16 cellular contexts compared by ENCODE assay signal in the genomic region with DNA sequence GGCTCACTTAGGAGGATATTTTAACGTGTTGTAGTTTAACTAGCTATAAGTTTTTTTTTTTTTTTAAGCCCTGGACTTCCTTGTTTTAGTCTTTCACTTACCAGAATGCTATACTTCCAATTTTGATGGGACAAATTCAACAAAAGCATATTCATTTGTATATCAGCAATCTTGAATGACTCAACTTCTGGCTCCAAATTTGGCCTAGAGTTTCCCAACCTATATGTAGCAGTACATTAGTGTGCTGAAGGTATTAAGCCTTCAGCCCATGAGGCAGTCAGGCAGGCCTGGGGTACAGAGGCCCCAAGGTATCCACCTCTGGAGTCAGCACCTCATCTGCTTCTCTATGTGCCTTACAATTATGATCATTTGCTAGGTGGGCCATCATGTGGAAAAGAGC. TPM values are rescaled to one million over a fixed set of nuclear protein-coding genes. Genes with fewer than 3 reads are reported as not detected.
A peak's percentile ranks its signal among the peaks of the same experiment; 100 is the strongest.
DNase-seq lines count a peak whose midpoint lies in the region; ATAC-seq and TF ChIP-seq lines count a peak whose summit lies in the region.
"Had no signal": no experiment of that assay in that cellular context is flagged by ENCODE, and none has a peak within 500 bp of the region (broad histone marks: within the 10 kb centered on the region; RNA-seq: fewer than 3 reads in every experiment).

No MANE protein-coding gene starts in this region.

- peaks cover 0 to 2% (median 0%) of the 10 kb centered on the region in 8 donors for H3K9me3 Mint-ChIP-seq in CD4-positive, alpha-beta memory T cell
- peaks cover 1% of the 10 kb centered on the region for H3K9me3 Mint-ChIP-seq in glutamatergic neuron (ENCODE audit: unreplicated experiment)
- H3K9me3 Mint-ChIP-seq: mesothelial cell of epicardium had no signal

- no peaks in the 10 kb centered on the region for H3K9me3 ChIP-seq in A673 (ENCODE audit: low read depth, low read length, poor library complexity, severe bottlenecking)
- H3K9me3 ChIP-seq in CD4-positive, alpha-beta memory T cell (ENCODE audit: control insufficient read depth in 1 of 2, low read length in 2 of 2): no peaks in the 10 kb centered on the region
- no peaks in the 10 kb centered on the region for H3K9me3 ChIP-seq in breast epithelium
- no peaks in the 10 kb centered on the region for H3K9me3 ChIP-seq in muscle layer of duodenum (ENCODE audit: control insufficient read depth in 1 of 2, low read length in 2 of 2)
- H3K9me3 ChIP-seq: BLaER1 treated with 17β-estradiol and CSF1 and Interleukin-3, amounts not matched to agents 10 nM and 100 nM had no signal

- peak overlapping the region; percentile 68 for H3K27ac ChIP-seq in A673 (ENCODE audit: low read depth, low read length, poor library complexity, severe bottlenecking)
- H3K27ac ChIP-seq in CD4-positive, alpha-beta memory T cell (ENCODE audit: low read depth, low read length): no peak overlapping the region
- peak overlapping the region; percentile 30 to 38 for H3K27ac ChIP-seq in breast epithelium
- H3K27ac ChIP-seq in muscle layer of duodenum (ENCODE audit: low read length): peak overlapping the region; percentile 22
- H3K27ac ChIP-seq: KMS-11, WERI-Rb-1 had no signal

- no peak overlapping the region for H3K4me3 ChIP-seq in A673 (ENCODE audit: low read depth, low read length, poor library complexity, severe bottlenecking)
- H3K4me3 ChIP-seq in CD4-positive, alpha-beta memory T cell (ENCODE audit: low read length in 2 of 2): no peak overlapping the region
- no peak overlapping the region for H3K4me3 ChIP-seq in breast epithelium
- no peak overlapping the region for H3K4me3 ChIP-seq in muscle layer of duodenum (ENCODE audit: low read depth in 1 of 2, low read length in 2 of 2)

- H3K36me3 ChIP-seq in A673 (ENCODE audit: insufficient read depth, low read length, poor library complexity, severe bottlenecking): peaks cover 26% of the 10 kb centered on the region
- peaks cover 39% of the 10 kb centered on the region for H3K36me3 ChIP-seq in CD4-positive, alpha-beta memory T cell (ENCODE audit: insufficient read depth, low read length)
- no peaks in the 10 kb centered on the region for H3K36me3 ChIP-seq in breast epithelium
- H3K36me3 ChIP-seq in muscle layer of duodenum (ENCODE audit: control insufficient read depth in 1 of 2, insufficient read depth in 2 of 2, low read length in 2 of 2): peaks cover 31 to 39% of the 10 kb centered on the region in 2 donors

- TF ChIP-seq CTCF in A673 (conservative IDR thresholded peaks at IDR 0.05; ENCODE audit: low read depth, low read length): no peak
- no peak for TF ChIP-seq CTCF in breast epithelium (IDR thresholded peaks at IDR 0.05)
- no peak for TF ChIP-seq CTCF in glutamatergic neuron (IDR thresholded peaks at IDR 0.05; ENCODE audit: partially characterized antibody, unreplicated experiment)

- H3K4me1 Mint-ChIP-seq in CD4-positive, alpha-beta memory T cell: peaks cover 34 to 60% (median 37%) of the 10 kb centered on the region in 4 donors
- H3K4me1 Mint-ChIP-seq in glutamatergic neuron (ENCODE audit: low read depth, unreplicated experiment): peaks cover 21% of the 10 kb centered on the region

- POLR2A ChIA-PET in A673 (lab: Charles Lee; ENCODE audit: low non-redundant PET): no interaction called here
- POLR2A ChIA-PET in CD4-positive, alpha-beta memory T cell (lab: Charles Lee; ENCODE audit: partially characterized antibody): no interaction called here

- H3K27me3 ChIP-seq in A673 (replicated peaks; ENCODE audit: insufficient read depth, low read depth, low read length, poor library complexity) (no peaks in the 10 kb centered on the region), breast epithelium (no peaks in the 10 kb centered on the region), muscle layer of duodenum (ENCODE audit: low read depth, low read length) (no peaks in the 10 kb centered on the region)
- H3K27me3 ChIP-seq in CD4-positive, alpha-beta memory T cell (ENCODE audit: insufficient read depth, low read length): no peaks in the 10 kb centered on the region
- H3K27me3 ChIP-seq: BLaER1 treated with 17β-estradiol and CSF1 and Interleukin-3, amounts not matched to agents 10 nM and 100 nM had no signal

- no peaks in the 10 kb centered on the region for H3K27me3 Mint-ChIP-seq in CD4-positive, alpha-beta memory T cell
- H3K27me3 Mint-ChIP-seq in glutamatergic neuron (ENCODE audit: unreplicated experiment): no peaks in the 10 kb centered on the region

- no peak for ATAC-seq in HG03135 (IDR thresholded peaks at IDR 0.05; ENCODE audit: unreplicated experiment)

- no peak for TF ChIP-seq POLR2A in breast epithelium (IDR thresholded peaks at IDR 0.05)

- H3K4me3 Mint-ChIP-seq in CD4-positive, alpha-beta memory T cell: no peak overlapping the region
- H3K4me3 Mint-ChIP-seq in glutamatergic neuron (ENCODE audit: unreplicated experiment): no peak overlapping the region
- H3K4me3 Mint-ChIP-seq: mesothelial cell of epicardium had no signal

- H3K27ac Mint-ChIP-seq in CD4-positive, alpha-beta memory T cell: peak overlapping the region in 5 of 7 donors; percentile 6 to 71 (median 48)
- no peak overlapping the region for H3K27ac Mint-ChIP-seq in glutamatergic neuron (ENCODE audit: unreplicated experiment)
- H3K27ac Mint-ChIP-seq: mesothelial cell of epicardium had no signal

- DNase-seq in A673 (ENCODE audit: low spot score): no peak
- no peak for DNase-seq in CD4-positive, alpha-beta memory T cell
- no peak for DNase-seq in breast epithelium (ENCODE audit: low spot score in 2 of 2)
- no peak for DNase-seq in NCI-H2081 (lab: John Stamatoyannopoulos, UW)
- DNase-seq in SW480 (ENCODE audit: low spot score): no peak
- DNase-seq in glutamatergic neuron: no peak
- DNase-seq: activated T-cell treated with anti-CD3 and anti-CD28 coated beads, Interleukin-2, amount 50 U/mL, for 1 hour; effector CD8-positive, alpha-beta T cell; NCI-H1694; NCI-H510A treated with DMSO at 0.1 percent for 48 hours; WERI-Rb-1 had no signal

- H3K36me3 Mint-ChIP-seq in CD4-positive, alpha-beta memory T cell: peaks cover 41 to 52% of the 10 kb centered on the region in 2 donors
- H3K36me3 Mint-ChIP-seq in glutamatergic neuron (ENCODE audit: unreplicated experiment): peaks cover 11% of the 10 kb centered on the region

- CTCF ChIA-PET in A673 (lab: Charles Lee): no interaction called here
- CTCF ChIA-PET in CD4-positive, alpha-beta memory T cell (lab: Charles Lee; ENCODE audit: partially characterized antibody): no interaction called here

- H3K4me1 ChIP-seq in A673 (ENCODE audit: insufficient read depth, low read length, poor library complexity, severe bottlenecking) (peaks cover 7% of the 10 kb centered on the region), breast epithelium (peaks cover 0 to 12% of the 10 kb centered on the region in 2 donors), muscle layer of duodenum (ENCODE audit: control insufficient read depth in 1 of 2, insufficient read depth in 2 of 2, low read length in 2 of 2) (peaks cover 4 to 16% of the 10 kb centered on the region in 2 donors)
- peaks cover 28% of the 10 kb centered on the region for H3K4me1 ChIP-seq in CD4-positive, alpha-beta memory T cell (ENCODE audit: insufficient read depth, low read length)

- no TSS peak for BruUV-seq in A673 (replicated peaks; lab: Mats Ljungman, UMichigan)

- intact Hi-C loops in A673 (cut with micrococcal nuclease; ENCODE audit: unreplicated experiment) (no loop called here), breast epithelium (cut with DNase I; ENCODE audit: low total_unique reads) (no loop called here)
- intact Hi-C loops in CD4-positive, alpha-beta memory T cell (cut with micrococcal nuclease): loop anchor here (10.0 kb wide), 1 partner anchor 225 kb away; a partner anchor contains a TSS

RNA-seq across cellular contexts. Expression of a gene that starts 5.9 kb away (rescaled TPM):
- total RNA-seq in A673 (2021): 57.1 and 65.0 TPM in 2 replicates
- 10 to 100 TPM; 74.2 to 78.5 TPM for total RNA-seq in CD4-positive, alpha-beta memory T cell
- 10 to 100 TPM; 67.9 to 91.6 TPM for polyA plus RNA-seq in CD4-positive, alpha-beta memory T cell
- total RNA-seq in breast epithelium: 10 to 100 TPM; 81.0 to 98.7 (median 98.6) TPM
- 192 TPM for total RNA-seq in glutamatergic neuron (ENCODE audit: unreplicated experiment)

RNA-seq across cellular contexts. Expression of a gene that starts 6.0 kb away (rescaled TPM):
- total RNA-seq in A673 (2021) (94.0 and 110 TPM in 2 replicates), breast epithelium (100 to 1,000 TPM in 2 of 3 donors, 10 to 100 TPM in 1; 57.3 to 137 (median 126) TPM), glutamatergic neuron (ENCODE audit: unreplicated experiment) (75.2 TPM)
- total RNA-seq in CD4-positive, alpha-beta memory T cell: 10 to 100 TPM; 80.3 to 88.4 TPM
- 10 to 100 TPM; 47.9 to 70.1 TPM for polyA plus RNA-seq in CD4-positive, alpha-beta memory T cell

RNA-seq across cellular contexts. Expression of a gene that starts 25.8 kb away (rescaled TPM):
- 26.5 and 34.7 TPM in 2 replicates for total RNA-seq in A673 (2021)
- total RNA-seq in CD4-positive, alpha-beta memory T cell: 10 to 100 TPM; 49.7 to 49.9 TPM
- polyA plus RNA-seq in CD4-positive, alpha-beta memory T cell: 10 to 100 TPM; 61.1 to 68.8 TPM
- total RNA-seq in breast epithelium: 10 to 100 TPM; 44.5 to 65.7 (median 56.4) TPM
- 46.4 TPM for total RNA-seq in glutamatergic neuron (ENCODE audit: unreplicated experiment)

RNA-seq across cellular contexts. Expression of a gene that starts 26.1 kb away (rescaled TPM):
- total RNA-seq in A673 (2021): 67.8 and 81.1 TPM in 2 replicates
- total RNA-seq in CD4-positive, alpha-beta memory T cell: 10 to 100 TPM; 90.5 to 94.7 TPM
- 100 to 1,000 TPM; 315 to 331 TPM for polyA plus RNA-seq in CD4-positive, alpha-beta memory T cell
- 10 to 100 TPM; 77.1 to 90.2 (median 86.5) TPM for total RNA-seq in breast epithelium
- 62.4 TPM for total RNA-seq in glutamatergic neuron (ENCODE audit: unreplicated experiment)
